In the genomic region with DNA sequence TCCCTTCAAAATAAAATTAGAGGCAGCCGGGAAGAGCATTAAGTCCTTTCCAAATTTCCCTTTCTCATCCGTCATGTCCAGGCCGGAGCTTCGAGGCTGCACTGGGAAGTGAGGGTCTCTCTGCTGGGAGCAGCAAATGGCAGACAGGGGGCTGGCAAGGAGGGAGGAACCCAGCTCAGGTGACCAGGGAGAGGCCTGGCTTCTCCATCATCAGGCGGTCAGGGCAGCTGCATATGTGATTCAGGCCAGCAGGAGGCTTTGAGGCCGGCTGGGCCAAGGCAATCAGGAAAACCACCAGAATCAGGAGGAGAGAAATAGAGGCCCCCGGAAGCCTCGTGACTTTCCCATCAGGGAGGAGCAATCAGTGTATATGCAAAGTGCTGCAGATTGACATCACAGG, we compare ENCODE assay signal across 16 cellular contexts.
DNase-seq lines count a peak whose midpoint lies in the region; ATAC-seq and TF ChIP-seq lines count a peak whose summit lies in the region.
"Had no signal": no experiment of that assay in that cellular context is flagged by ENCODE, and none has a peak within 500 bp of the region (broad histone marks: within the 10 kb centered on the region; RNA-seq: fewer than 3 reads in every experiment).

No MANE protein-coding gene starts in this region.

- H3K79me1 ChIP-seq in H9 (ENCODE audit: insufficient read depth, low read depth, low read length, poor library complexity, severe bottlenecking), result no peaks in the 10 kb centered on the region

- H3K4me1 Mint-ChIP-seq in H9 (peaks cover 44 to 62% of the 10 kb centered on the region in 2 experiments), neural crest cell (peaks cover 44% of the 10 kb centered on the region)
- H3K4me1 Mint-ChIP-seq: stimulated activated naive CD8-positive, alpha-beta T cell treated with anti-CD3 and anti-CD28 coated beads, Interleukin-15, amount 100 ng/mL, for 72 hours had no signal

- no peaks in the 10 kb centered on the region for H3K36me3 ChIP-seq in OCI-LY7 (ENCODE audit: insufficient read depth, low read length)
- H3K36me3 ChIP-seq: BLaER1 treated with 17β-estradiol and CSF1 and Interleukin-3, amounts not matched to agents 10 nM and 100 nM had no signal

- H3K4me2 ChIP-seq in H9 (ENCODE audit: insufficient read depth, insufficient read length, low read length), result no peak overlapping the region
- no peak overlapping the region for H3K4me2 ChIP-seq in OCI-LY7 (ENCODE audit: low read length)
- H3K4me2 ChIP-seq: BLaER1 treated with 17β-estradiol and CSF1 and Interleukin-3, amounts not matched to agents 10 nM and 100 nM had no signal

- no peak overlapping the region for H2AK5ac ChIP-seq in H9 (ENCODE audit: insufficient read length, low read length)

- H3K9me3 ChIP-seq in H9 (ENCODE audit: control insufficient read depth, low read depth, low read length) (no peaks in the 10 kb centered on the region), OCI-LY7 (ENCODE audit: low read length) (no peaks in the 10 kb centered on the region)

- H3K27ac Mint-ChIP-seq in H9 (peak overlapping the region; percentile 58 to 95 (median 61)), neural crest cell (ENCODE audit: unreplicated experiment) (no peak overlapping the region)
- H3K27ac Mint-ChIP-seq: stimulated activated naive CD8-positive, alpha-beta T cell treated with anti-CD3 and anti-CD28 coated beads, Interleukin-15, amount 100 ng/mL, for 72 hours had no signal

- H3K9me3 Mint-ChIP-seq in H9 (peaks cover 8 to 11% of the 10 kb centered on the region in 2 experiments), neural crest cell (peaks cover 6% of the 10 kb centered on the region)
- H3K9me3 Mint-ChIP-seq: stimulated activated naive CD8-positive, alpha-beta T cell treated with anti-CD3 and anti-CD28 coated beads, Interleukin-15, amount 100 ng/mL, for 72 hours had no signal

- H2BK12ac ChIP-seq in H9 (ENCODE audit: insufficient read length, low read depth, low read length), result no peak overlapping the region

- no peak overlapping the region for H3K14ac ChIP-seq in H9 (ENCODE audit: insufficient read depth, low read length)

- H3K56ac ChIP-seq in H9 (ENCODE audit: insufficient read length, low read depth, low read length), result no peak overlapping the region

- H3K27ac ChIP-seq in H9 (ENCODE audit: insufficient read length, low read depth, low read length), result no peak overlapping the region
- H3K27ac ChIP-seq in OCI-LY7 (ENCODE audit: low read depth, low read length, poor library complexity, severe bottlenecking), result no peak overlapping the region
- H3K27ac ChIP-seq: BLaER1 treated with 17β-estradiol and CSF1 and Interleukin-3, amounts not matched to agents 10 nM and 100 nM had no signal

- DNase-seq in H9 (peak; percentile 98), NCI-H82 treated with DMSO at 0.1 percent for 48 hours (lab: John Stamatoyannopoulos, UW; ENCODE audit: unreplicated experiment) (peak; percentile 14), ecto neural progenitor cell (ENCODE audit: low spot score) (peak; percentile 86), neural crest cell (ENCODE audit: low read depth, low spot score) (peak; percentile 29), Right ventricle myocardium superior (no peak), OCI-LY7 (ENCODE audit: low spot score) (no peak)
- DNase-seq: activated CD4-positive, CD25-positive, alpha-beta regulatory T cell treated with anti-CD3 and anti-CD28 coated beads, Interleukin-2, amount 50 U/mL, for 72 hours; activated naive CD4-positive, alpha-beta T cell treated with anti-CD3 and anti-CD28 coated beads, Interleukin-2, amount 50 U/mL, for 16 hours; DMS79 treated with DMSO at 0.1 percent for 48 hours; effector CD8-positive, alpha-beta T cell; GOT3; NCI-H345; occipital lobe; stimulated activated naive CD8-positive, alpha-beta T cell treated with anti-CD3 and anti-CD28 coated beads, Interleukin-15, amount 100 ng/mL, for 72 hours had no signal

- H4K20me1 ChIP-seq in H9 (ENCODE audit: control insufficient read depth, insufficient read depth, insufficient read length), result no peaks in the 10 kb centered on the region
- H4K20me1 ChIP-seq in OCI-LY7 (ENCODE audit: insufficient read depth, low read length), result no peaks in the 10 kb centered on the region
- H4K20me1 ChIP-seq: BLaER1 treated with 17β-estradiol and CSF1 and Interleukin-3, amounts not matched to agents 10 nM and 100 nM had no signal

- no peak overlapping the region for H2BK120ac ChIP-seq in H9 (ENCODE audit: low read depth, low read length, poor library complexity, severe bottlenecking)

- H3K36me3 Mint-ChIP-seq in H9 (ENCODE audit: insufficient read depth in 1 of 3, low read depth in 3 of 3), result peaks cover 0 to 8% (median 2%) of the 10 kb centered on the region in 3 experiments; a peak in 3 of 7 replicates
- no peaks in the 10 kb centered on the region for H3K36me3 Mint-ChIP-seq in neural crest cell (ENCODE audit: low read depth)

- no peak overlapping the region for H2BK20ac ChIP-seq in H9 (ENCODE audit: low read depth, low read length, poor library complexity, severe bottlenecking)

- H3K27me3 Mint-ChIP-seq in H9 (ENCODE audit: low read depth) (peaks cover 6% of the 10 kb centered on the region), neural crest cell (ENCODE audit: low read depth) (peaks cover 27% of the 10 kb centered on the region)

- H3T11ph ChIP-seq in H9 (ENCODE audit: low read length), result no peak overlapping the region

- no TSS peak for BruUV-seq in OCI-LY7 (replicated peaks; lab: Mats Ljungman, UMichigan)

- H3K4me1 ChIP-seq in H9 (ENCODE audit: insufficient read depth, low read length) (peaks cover 7% of the 10 kb centered on the region; the same call in 1 of the 2 replicates), OCI-LY7 (ENCODE audit: insufficient read depth, low read length, poor library complexity, severe bottlenecking) (no peaks in the 10 kb centered on the region)

- H4K5ac ChIP-seq in H9 (ENCODE audit: insufficient read length, low read depth, low read length), result no peak overlapping the region

- POLR2A ChIA-PET in OCI-LY7 (lab: Charles Lee), result interaction anchor here (0.5 kb wide), 1 partner anchor 1321 kb away, joined by 3 read pairs; no protein-coding TSS in a partner anchor

- H2AFZ ChIP-seq in H9 (ENCODE audit: low read length) (no peak overlapping the region), OCI-LY7 (ENCODE audit: low read length) (no peak overlapping the region)

- H3K4ac ChIP-seq in H9 (ENCODE audit: low read depth, low read length), result no peak overlapping the region

- TF ChIP-seq CTCF in H9 (conservative IDR thresholded peaks at IDR 0.05) (peak; percentile 65), neural crest cell (conservative IDR thresholded peaks at IDR 0.05) (peak; percentile 43), OCI-LY7 (conservative IDR thresholded peaks at IDR 0.05; ENCODE audit: low read length) (no peak)

- no CpG with 5 or more reads among the region's 8 CpGs for WGBS in H9 (ENCODE audit: extremely low coverage, insufficient read length, low lambda C conversion rate)

- ATAC-seq in Right ventricle myocardium superior (ENCODE audit: poor library complexity) (no peak), HG02973 (IDR thresholded peaks at IDR 0.05; ENCODE audit: unreplicated experiment) (no peak)
- ATAC-seq: stimulated activated naive CD8-positive, alpha-beta T cell treated with anti-CD3 and anti-CD28 coated beads, Interleukin-15, amount 100 ng/mL, for 72 hours had no signal

- H3K23me2 ChIP-seq in H9 (ENCODE audit: insufficient read length, low read depth, low read length, poor library complexity, severe bottlenecking), result no peaks in the 10 kb centered on the region

- H3K9me2 ChIP-seq in OCI-LY7 (ENCODE audit: insufficient read depth, low read length), result no peaks in the 10 kb centered on the region

- H3K79me2 ChIP-seq in H9 (ENCODE audit: insufficient read depth, low read length) (no peaks in the 10 kb centered on the region), OCI-LY7 (ENCODE audit: insufficient read depth, low read depth, low read length) (no peaks in the 10 kb centered on the region)

- no peak overlapping the region for H3K9ac ChIP-seq in H9 (ENCODE audit: extremely low read depth, insufficient read length, low read length)
- H3K9ac ChIP-seq: BLaER1 treated with 17β-estradiol and CSF1 and Interleukin-3, amounts not matched to agents 10 nM and 100 nM had no signal

- no peak overlapping the region for H4K8ac ChIP-seq in H9 (replicated peaks; ENCODE audit: insufficient read length, low read depth, low read length)

- no peak overlapping the region for H3K18ac ChIP-seq in H9 (ENCODE audit: insufficient read length, low read depth, low read length)

- no peak overlapping the region for H3K23ac ChIP-seq in H9 (ENCODE audit: insufficient read length, low read depth, low read length)

- intact Hi-C loops in Right ventricle myocardium superior (cut with DNase I) (no loop called here), OCI-LY7 (cut with micrococcal nuclease; ENCODE audit: unreplicated experiment) (no loop called here)

- peak overlapping the region in 1 of 2 experiments; percentile 53; a peak in 3 of 5 replicates for H3K4me3 Mint-ChIP-seq in H9
- no peak overlapping the region for H3K4me3 Mint-ChIP-seq in neural crest cell
- H3K4me3 Mint-ChIP-seq: stimulated activated naive CD8-positive, alpha-beta T cell treated with anti-CD3 and anti-CD28 coated beads, Interleukin-15, amount 100 ng/mL, for 72 hours had no signal

- CTCF ChIA-PET in OCI-LY7 (lab: Charles Lee; ENCODE audit: unreplicated experiment), result no interaction called here

- no peak overlapping the region for H2BK5ac ChIP-seq in H9 (ENCODE audit: insufficient read length, low read length)

- no peak overlapping the region for H2BK15ac ChIP-seq in H9 (ENCODE audit: low read depth, low read length)

- no peak overlapping the region for H4K91ac ChIP-seq in H9 (ENCODE audit: insufficient read length, low read depth, low read length)

- H3K4me3 ChIP-seq in OCI-LY7 (ENCODE audit: low read depth, low read length, poor library complexity, severe bottlenecking), result no peak overlapping the region
- H3K4me3 ChIP-seq: BLaER1 treated with 17β-estradiol and CSF1 and Interleukin-3, amounts not matched to agents 10 nM and 100 nM had no signal

- H3K27me3 ChIP-seq in H9 (ENCODE audit: insufficient read depth, low read length), result no peaks in the 10 kb centered on the region
- H3K27me3 ChIP-seq: BLaER1 treated with 17β-estradiol and CSF1 and Interleukin-3, amounts not matched to agents 10 nM and 100 nM had no signal

Comparison
In these comparisons a context has a peak if more than half of its experiments do, and no peak if none do; other contexts are left out.
1. DNase-seq: peak in H9 (single experiment), NCI-H82 treated with DMSO at 0.1 percent for 48 hours (single experiment), ecto neural progenitor cell (single experiment) and neural crest cell (single experiment); none in Right ventricle myocardium superior (single experiment) and OCI-LY7 (single experiment).